22 cellular contexts compared by ENCODE assay signal in the genomic region with DNA sequence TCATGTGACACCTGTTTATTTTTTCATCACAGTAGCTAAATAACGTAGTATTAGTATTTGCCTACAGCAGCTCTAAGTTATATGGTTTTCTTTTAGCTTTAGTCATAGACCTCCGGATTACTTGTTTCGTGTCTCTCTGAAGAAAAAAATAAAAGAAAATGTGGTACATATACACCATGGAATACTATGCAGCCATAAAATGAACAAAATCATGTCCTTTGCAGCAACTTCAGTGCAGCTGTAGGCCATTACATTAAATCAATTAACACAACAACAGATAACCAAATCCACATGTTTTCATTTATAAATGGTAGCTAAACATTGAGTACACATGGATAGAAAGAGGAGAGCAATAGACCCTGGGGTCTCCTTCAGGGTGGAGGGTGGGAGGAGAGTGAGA.
"Had no signal": no experiment of that assay in that cellular context is flagged by ENCODE, and none has a peak within 500 bp of the region (broad histone marks: within the 10 kb centered on the region; RNA-seq: fewer than 3 reads in every experiment).

No MANE protein-coding gene starts in this region.

- ATAC-seq: esophagus mucosa; foreskin keratinocyte; gastroesophageal sphincter; heart left ventricle; left lobe of liver; natural killer cell treated with Interleukin-12 subunit alpha and Interleukin-12 subunit beta and Interleukin-15 and Interleukin-18, amount 100 ng/mL, for 72 hours; sciatic nerve; stimulated activated effector memory CD8-positive, alpha-beta T cell treated with anti-CD3 and anti-CD28 coated beads, Interleukin-12 subunit alpha, Interleukin-12 subunit beta, amount 100 ng/mL, for 72 hours had no signal

- H3K9me3 ChIP-seq: colonic mucosa, gastroesophageal sphincter, prostate gland, testis had no signal

- H3K4me2 ChIP-seq: hepatocyte had no signal

- H3K27me3 ChIP-seq: colonic mucosa, foreskin keratinocyte, gastroesophageal sphincter, heart left ventricle, hepatocyte, right atrium auricular region, testis, tibial artery had no signal

- H3K4me1 ChIP-seq: colonic mucosa, prostate gland, right atrium auricular region, testis had no signal

- DNase-seq: colonic mucosa; effector CD8-positive, alpha-beta T cell; endodermal cell; foreskin keratinocyte; heart left ventricle; kidney; mesendoderm; stimulated activated CD4-positive, alpha-beta T cell treated with anti-CD3 and anti-CD28 coated beads, Interleukin-2, amount 100 ng/mL, for 24 hours; stimulated activated CD4-positive, alpha-beta T cell treated with anti-CD3 and anti-CD28 coated beads, Interleukin-4, amount 100 ng/mL, for 24 hours; stimulated activated naive CD4-positive, alpha-beta T cell treated with Interleukin-2 at 50 U/mL for 16 hours; substantia nigra; testis; tibial artery had no signal

- H3K27ac ChIP-seq: colonic mucosa, foreskin keratinocyte, gastroesophageal sphincter, heart left ventricle, prostate gland, right atrium auricular region, testis, tibial artery had no signal

- H3K36me3 ChIP-seq: colonic mucosa, gastroesophageal sphincter, heart left ventricle, prostate gland, right atrium auricular region, tibial artery had no signal

- H3K4me3 ChIP-seq: colonic mucosa, gastroesophageal sphincter, heart left ventricle, hepatocyte, prostate gland, right atrium auricular region, testis, tibial artery had no signal

- H2AFZ ChIP-seq: hepatocyte had no signal
